ENCODE assay signal across 21 cellular contexts in the genomic region with DNA sequence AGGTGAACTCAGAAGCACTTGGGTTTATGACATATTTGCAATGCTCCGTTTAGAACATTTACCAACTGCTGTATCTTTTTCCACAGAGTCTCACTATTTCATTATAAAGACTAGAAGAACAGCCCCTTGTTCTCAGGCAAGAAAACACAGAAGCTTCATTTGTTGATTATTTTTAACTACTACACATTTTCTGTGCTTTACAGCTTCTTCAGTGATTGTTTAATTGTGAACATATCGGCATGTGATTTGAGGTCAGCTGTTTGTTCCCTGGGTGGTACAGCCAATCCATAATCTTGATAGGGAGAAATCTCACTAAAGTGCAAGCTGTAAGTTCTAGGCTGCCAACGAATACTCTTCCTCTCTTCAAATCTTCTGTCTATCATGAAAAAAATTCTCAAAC. TPM values are rescaled to one million over a fixed set of nuclear protein-coding genes. Genes with fewer than 3 reads are reported as not detected.
DNase-seq lines count a peak whose midpoint lies in the region; ATAC-seq and TF ChIP-seq lines count a peak whose summit lies in the region.
"Had no signal": no experiment of that assay in that cellular context is flagged by ENCODE, and none has a peak within 500 bp of the region (broad histone marks: within the 10 kb centered on the region; RNA-seq: fewer than 3 reads in every experiment).

No MANE protein-coding gene starts in this region.

- no peak overlapping the region for H3K4me3 ChIP-seq in ascending aorta
- H3K4me3 ChIP-seq in WERI-Rb-1 (ENCODE audit: low read depth, low read length): no peak overlapping the region

- peak overlapping the region; percentile 47 for H3K27ac Mint-ChIP-seq in central memory CD8-positive, alpha-beta T cell (ENCODE audit: low read depth)
- H3K27ac Mint-ChIP-seq in T-helper 2 cell treated with Interferon-gamma antibody and Interleukin-4, amounts not matched to agents 5 μg/mL and 100 μg/mL, for 36 hours: no peak overlapping the region
- H3K27ac Mint-ChIP-seq: CD4-positive, alpha-beta T cell had no signal

- H3K27me3 ChIP-seq in ascending aorta (no peaks in the 10 kb centered on the region), WERI-Rb-1 (ENCODE audit: insufficient read depth, low read depth, severe bottlenecking) (no peaks in the 10 kb centered on the region)
- H3K27me3 ChIP-seq: BE2C had no signal

- no peak for ATAC-seq in central memory CD8-positive, alpha-beta T cell (replicated peaks; ENCODE audit: extremely low read depth, poor library complexity, severe bottlenecking)
- ATAC-seq: HepG2 had no signal

- no peaks in the 10 kb centered on the region for H3K36me3 Mint-ChIP-seq in central memory CD8-positive, alpha-beta T cell (ENCODE audit: insufficient read depth)
- no peaks in the 10 kb centered on the region for H3K36me3 Mint-ChIP-seq in T-helper 2 cell treated with Interferon-gamma antibody and Interleukin-4, amounts not matched to agents 5 μg/mL and 100 μg/mL, for 36 hours (ENCODE audit: low read depth)

- peaks cover 5% of the 10 kb centered on the region for H3K4me1 Mint-ChIP-seq in central memory CD8-positive, alpha-beta T cell
- peaks cover 5% of the 10 kb centered on the region for H3K4me1 Mint-ChIP-seq in T-helper 2 cell treated with Interferon-gamma antibody and Interleukin-4, amounts not matched to agents 5 μg/mL and 100 μg/mL, for 36 hours (ENCODE audit: low read depth)

- no peak overlapping the region for H3K27ac ChIP-seq in ascending aorta
- H3K27ac ChIP-seq in WERI-Rb-1: no peak overlapping the region

- H3K27me3 Mint-ChIP-seq in central memory CD8-positive, alpha-beta T cell: peaks cover 27% of the 10 kb centered on the region
- peaks cover 32% of the 10 kb centered on the region for H3K27me3 Mint-ChIP-seq in T-helper 2 cell treated with Interferon-gamma antibody and Interleukin-4, amounts not matched to agents 5 μg/mL and 100 μg/mL, for 36 hours (ENCODE audit: low read depth)

- intact Hi-C loops in head of caudate nucleus (cut with DNase I) (no loop called here), ascending aorta (cut with DNase I) (no loop called here)

- H3K9me3 ChIP-seq in ascending aorta (no peaks in the 10 kb centered on the region), WERI-Rb-1 (ENCODE audit: severe bottlenecking) (no peaks in the 10 kb centered on the region)
- H3K9me3 ChIP-seq: BE2C had no signal

- TF ChIP-seq CTCF in ascending aorta (IDR thresholded peaks at IDR 0.05) (no peak), WERI-Rb-1 (IDR thresholded peaks at IDR 0.05; ENCODE audit: low read depth, low read length) (no peak)

- H3K9me3 Mint-ChIP-seq in central memory CD8-positive, alpha-beta T cell: no peaks in the 10 kb centered on the region
- no peaks in the 10 kb centered on the region for H3K9me3 Mint-ChIP-seq in T-helper 2 cell treated with Interferon-gamma antibody and Interleukin-4, amounts not matched to agents 5 μg/mL and 100 μg/mL, for 36 hours
- H3K9me3 Mint-ChIP-seq: CD4-positive, alpha-beta T cell had no signal

- H3K36me3 ChIP-seq in ascending aorta: no peaks in the 10 kb centered on the region
- H3K36me3 ChIP-seq in WERI-Rb-1: no peaks in the 10 kb centered on the region
- H3K36me3 ChIP-seq: BE2C had no signal

- DNase-seq in DMS79 (lab: John Stamatoyannopoulos, UW): peak; percentile 74
- DNase-seq in central memory CD8-positive, alpha-beta T cell (ENCODE audit: low spot score in 2 of 2): no peak
- peak in 22 of 42 donors; percentile 23 to 85 (median 44) for DNase-seq in head of caudate nucleus
- peak; percentile 96 for DNase-seq in pons (ENCODE audit: low spot score)
- no peak for DNase-seq in ascending aorta (ENCODE audit: low spot score in 2 of 2)
- DNase-seq in WERI-Rb-1: no peak
- no peak for DNase-seq in NAMALWA (ENCODE audit: low spot score)
- no peak for DNase-seq in T-helper 2 cell treated with Interferon-gamma antibody and Interleukin-4, amounts not matched to agents 5 μg/mL and 100 μg/mL, for 36 hours (ENCODE audit: low spot score)
- DNase-seq: BE2C; CD4-positive, alpha-beta T cell; DMS153; KBM-7; NCI-H1105 treated with DMSO at 0.1 percent for 48 hours; NCI-H1694 treated with DMSO at 0.1 percent for 48 hours; NCI-H2227 treated with DMSO at 0.1 percent for 48 hours; NCI-H510A treated with DMSO at 0.1 percent for 48 hours; NCI-H82; OCI-M1; RPMI8226; SHP77 treated with DMSO at 0.1 percent for 48 hours had no signal

- H3K4me3 Mint-ChIP-seq in central memory CD8-positive, alpha-beta T cell: no peak overlapping the region
- no peak overlapping the region for H3K4me3 Mint-ChIP-seq in T-helper 2 cell treated with Interferon-gamma antibody and Interleukin-4, amounts not matched to agents 5 μg/mL and 100 μg/mL, for 36 hours
- H3K4me3 Mint-ChIP-seq: CD4-positive, alpha-beta T cell had no signal

- no peaks in the 10 kb centered on the region for H3K4me1 ChIP-seq in ascending aorta

RNA-seq across cellular contexts. Expression of a gene that starts 31.0 kb away (rescaled TPM):
- 31.0 TPM for total RNA-seq in ascending aorta

Comparison
In these comparisons a context has a peak if more than half of its experiments do, and no peak if none do; other contexts are left out.
1. DNase-seq: peak in DMS79 (single experiment), head of caudate nucleus (22 of 42) and pons (single experiment); none in central memory CD8-positive, alpha-beta T cell (0 of 2), ascending aorta (0 of 2), WERI-Rb-1 (single experiment), NAMALWA (single experiment) and T-helper 2 cell treated with Interferon-gamma antibody and Interleukin-4, amounts not matched to agents 5 μg/mL and 100 μg/mL, for 36 hours (single experiment).